8 cellular contexts compared by ENCODE assay signal in genomic region chr20:15236812-15237211, GRCh38.
DNase-seq lines count a peak whose midpoint lies in the region; FAIRE-seq and TF ChIP-seq lines count a peak whose summit lies in the region.

No MANE protein-coding gene starts in this region.

- H2BK12ac ChIP-seq in neuronal stem cell (ENCODE audit: low read length), result no peak overlapping the region

- no peak overlapping the region for H3K14ac ChIP-seq in neuronal stem cell (ENCODE audit: low read length)

- H3K36me3 Mint-ChIP-seq in activated CD4-positive, alpha-beta T cell treated with anti-CD3 and anti-CD28 coated beads, Interleukin-2, amount 10 ng/mL, durations not matched to agents 7 days and 5 days (ENCODE audit: low read depth), result no peaks in the 10 kb centered on the region
- H3K36me3 Mint-ChIP-seq in HFFc6 (ENCODE audit: low read depth), result no peaks in the 10 kb centered on the region

- no peak overlapping the region for H2BK15ac ChIP-seq in neuronal stem cell (ENCODE audit: low read length)

- H4K8ac ChIP-seq in neuronal stem cell (ENCODE audit: low read depth, low read length), result no peak overlapping the region

- peaks cover 3% of the 10 kb centered on the region for H3K9me3 Mint-ChIP-seq in activated CD4-positive, alpha-beta T cell treated with anti-CD3 and anti-CD28 coated beads, Interleukin-2, amount 10 ng/mL, durations not matched to agents 7 days and 5 days
- H3K9me3 Mint-ChIP-seq in HFFc6, result peaks cover 50% of the 10 kb centered on the region

- no peak overlapping the region for H3K4me2 ChIP-seq in neuronal stem cell (ENCODE audit: insufficient read depth, low read length, poor library complexity, severe bottlenecking)

- peaks cover 0 to 8% of the 10 kb centered on the region in 2 donors for H3K4me1 ChIP-seq in neuronal stem cell (ENCODE audit: control insufficient read depth in 2 of 2, insufficient read depth in 1 of 2, low read depth in 1 of 2, low read length in 2 of 2)

- no peak overlapping the region for H2BK5ac ChIP-seq in neuronal stem cell (ENCODE audit: low read length)

- H3K27me3 Mint-ChIP-seq in activated CD4-positive, alpha-beta T cell treated with anti-CD3 and anti-CD28 coated beads, Interleukin-2, amount 10 ng/mL, durations not matched to agents 7 days and 5 days, result no peaks in the 10 kb centered on the region
- H3K27me3 Mint-ChIP-seq in HFFc6 (ENCODE audit: insufficient read depth), result no peaks in the 10 kb centered on the region; the same call in 1 of the 2 replicates

- no peak overlapping the region for H3K27ac ChIP-seq in neuronal stem cell (replicated peaks; ENCODE audit: low read length)

- no peak overlapping the region for H2AK5ac ChIP-seq in neuronal stem cell (ENCODE audit: low read depth, low read length)

- H3K27me3 ChIP-seq in neuronal stem cell (ENCODE audit: control insufficient read depth in 3 of 3, insufficient read depth in 3 of 3, low read depth in 1 of 3, low read length in 3 of 3), result no peaks in the 10 kb centered on the region

- H3K23ac ChIP-seq in neuronal stem cell (ENCODE audit: low read depth, low read length, poor library complexity), result no peak overlapping the region

- no peak overlapping the region for H3K4me3 ChIP-seq in choroid plexus epithelial cell (ENCODE audit: low read depth, low read length)
- no peak overlapping the region for H3K4me3 ChIP-seq in neuronal stem cell (ENCODE audit: low read length in 2 of 2)

- no peak overlapping the region for H3K9ac ChIP-seq in neuronal stem cell (ENCODE audit: low read depth, low read length, poor library complexity)

- no peak overlapping the region for H2BK120ac ChIP-seq in neuronal stem cell (ENCODE audit: low read depth, low read length)

- H3K36me3 ChIP-seq in neuronal stem cell (replicated peaks in 1 of 2; ENCODE audit: control insufficient read depth in 2 of 2, insufficient read depth in 2 of 2, low read length in 2 of 2), result no peaks in the 10 kb centered on the region

- DNase-seq in activated CD4-positive, alpha-beta T cell treated with anti-CD3 and anti-CD28 coated beads, Interleukin-2, amount 10 ng/mL, durations not matched to agents 7 days and 5 days, result peak; percentile 7
- no peak for DNase-seq in activated CD4-positive, alpha-beta T cell treated with anti-CD3 and anti-CD28 coated beads, Interleukin-2, amount 50 U/mL, for 4 hours
- DNase-seq in HFFc6 (no peak), NCI-H1694 (lab: John Stamatoyannopoulos, UW) (peak; percentile 3), choroid plexus epithelial cell (ENCODE audit: low read depth) (peak; percentile 67), neuronal stem cell (ENCODE audit: low spot score) (peak; percentile 14), dedifferentiated amniotic fluid mesenchymal stem cell (ENCODE audit: extremely low spot score) (no peak), frontal cortex (ENCODE audit: low spot score in 2 of 2) (no peak)

- no peak for FAIRE-seq in frontal cortex (lab: Jason Lieb, UNC)

- H4K91ac ChIP-seq in neuronal stem cell (ENCODE audit: low read depth, low read length, poor library complexity), result no peak overlapping the region

- no peak overlapping the region for H2AFZ ChIP-seq in neuronal stem cell (ENCODE audit: low read length)

- H3K4ac ChIP-seq in neuronal stem cell (ENCODE audit: low read length), result no peak overlapping the region

- WGBS in neuronal stem cell (ENCODE audit: extremely low coverage in 2 of 2, insufficient read length in 2 of 2, insufficient replicate concordance in 1 of 2), 2 donors, result no CpG with 5 or more reads among the region's 1 CpG

- H3K9me3 ChIP-seq in neuronal stem cell (replicated peaks in 1 of 2; ENCODE audit: control insufficient read depth in 2 of 2, insufficient read depth in 1 of 2, low read depth in 1 of 2, low read length in 2 of 2), result no peaks in the 10 kb centered on the region

- H3K4me3 Mint-ChIP-seq in activated CD4-positive, alpha-beta T cell treated with anti-CD3 and anti-CD28 coated beads, Interleukin-2, amount 10 ng/mL, durations not matched to agents 7 days and 5 days, result no peak overlapping the region
- H3K4me3 Mint-ChIP-seq in HFFc6, result no peak overlapping the region

- POLR2A ChIA-PET in activated CD4-positive, alpha-beta T cell treated with anti-CD3 and anti-CD28 coated beads, Interleukin-2, amount 10 ng/mL, durations not matched to agents 7 days and 5 days (lab: Charles Lee), result no interaction called here

- H3K79me1 ChIP-seq in neuronal stem cell (ENCODE audit: low read depth, low read length), result no peaks in the 10 kb centered on the region

- CTCF ChIA-PET in activated CD4-positive, alpha-beta T cell treated with anti-CD3 and anti-CD28 coated beads, Interleukin-2, amount 10 ng/mL, durations not matched to agents 7 days and 5 days (lab: Charles Lee), result interaction anchor here (0.6 kb wide), 1 partner anchor 1023 kb away, joined by 6 read pairs; no protein-coding TSS in a partner anchor

- peak; percentile 20; the same call in 1 of the 2 replicates for TF ChIP-seq CTCF in HFFc6 (IDR thresholded peaks at IDR 0.05)
- TF ChIP-seq CTCF in choroid plexus epithelial cell (conservative IDR thresholded peaks at IDR 0.05; ENCODE audit: low read depth, low read length), result peak; percentile 80

- no peaks in the 10 kb centered on the region for H3K4me1 Mint-ChIP-seq in activated CD4-positive, alpha-beta T cell treated with anti-CD3 and anti-CD28 coated beads, Interleukin-2, amount 10 ng/mL, durations not matched to agents 7 days and 5 days
- no peaks in the 10 kb centered on the region for H3K4me1 Mint-ChIP-seq in HFFc6 (ENCODE audit: low read depth)

- no peak overlapping the region for H3K27ac Mint-ChIP-seq in activated CD4-positive, alpha-beta T cell treated with anti-CD3 and anti-CD28 coated beads, Interleukin-2, amount 10 ng/mL, durations not matched to agents 7 days and 5 days
- H3K27ac Mint-ChIP-seq in HFFc6, result no peak overlapping the region

- H3K18ac ChIP-seq in neuronal stem cell (ENCODE audit: low read length), result no peak overlapping the region

Comparison
In these comparisons a context has a peak if more than half of its experiments do, and no peak if none do; other contexts are left out.
1. DNase-seq: peak in activated CD4-positive, alpha-beta T cell treated with anti-CD3 and anti-CD28 coated beads, Interleukin-2, amount 10 ng/mL, durations not matched to agents 7 days and 5 days (single experiment), NCI-H1694 (single experiment), choroid plexus epithelial cell (single experiment) and neuronal stem cell (single experiment); none in activated CD4-positive, alpha-beta T cell treated with anti-CD3 and anti-CD28 coated beads, Interleukin-2, amount 50 U/mL, for 4 hours (0 of 2), HFFc6 (single experiment), dedifferentiated amniotic fluid mesenchymal stem cell (single experiment) and frontal cortex (0 of 2).